Comparison of ENCODE assay signal across 1 cellular context in genomic region chr13:103514188-103514587, GRCh38.
A peak's percentile ranks its signal among the peaks of the same experiment; 100 is the strongest.
TF ChIP-seq lines count a peak whose summit lies in the region.

No MANE protein-coding gene starts in this region.

TF ChIP-seq in GM12878, 131 proteins besides CTCF, POLR2A, EP300 and RAD21:
- TF ChIP-seq E2F4 (IDR thresholded peaks at IDR 0.05; ENCODE audit: low read depth, low read length) (no peak), SP1 (IDR thresholded peaks at IDR 0.05; ENCODE audit: low read depth, low read length) (no peak), SRF (IDR thresholded peaks at IDR 0.05; ENCODE audit: low read depth in 2 of 2, low read length in 2 of 2) (no peak), MTA2 (IDR thresholded peaks at IDR 0.05; ENCODE audit: low read depth) (peak; percentile 97), CHD1 (IDR thresholded peaks at IDR 0.05; ENCODE audit: low read depth, low read length) (no peak), MTA3 (IDR thresholded peaks at IDR 0.05; ENCODE audit: borderline replicate concordance, low read length) (no peak), BHLHE40 (IDR thresholded peaks at IDR 0.05; ENCODE audit: borderline replicate concordance in 1 of 2, low read depth in 2 of 2, low read length in 1 of 2) (peak; percentile 25 to 67; a peak in 2 of 4 replicates), NR2C2 (IDR thresholded peaks at IDR 0.05; ENCODE audit: borderline replicate concordance, control insufficient read depth, insufficient read length, low read depth) (no peak), SIX5 (IDR thresholded peaks at IDR 0.05; ENCODE audit: low read depth, low read length, severe bottlenecking) (no peak), IRF3 (IDR thresholded peaks at IDR 0.05) (no peak), NBN (IDR thresholded peaks at IDR 0.05) (no peak), TAF1 (IDR thresholded peaks at IDR 0.05; ENCODE audit: borderline replicate concordance, low read depth, low read length) (no peak), BCL11A (IDR thresholded peaks at IDR 0.05; ENCODE audit: low read depth, low read length) (peak; percentile 52; the same call in 1 of the 2 replicates), POU2F2 (IDR thresholded peaks at IDR 0.05; ENCODE audit: borderline replicate concordance, low read depth, low read length) (no peak), SUPT20H (IDR thresholded peaks at IDR 0.05; ENCODE audit: borderline replicate concordance, control insufficient read depth, low read depth, low read length) (no peak), NKRF (conservative IDR thresholded peaks at IDR 0.05) (no peak), YY1 (IDR thresholded peaks at IDR 0.05; ENCODE audit: low read depth, low read length) (no peak), ESRRA (IDR thresholded peaks at IDR 0.05; ENCODE audit: low read length) (no peak)
- TF ChIP-seq, protein P1, sequence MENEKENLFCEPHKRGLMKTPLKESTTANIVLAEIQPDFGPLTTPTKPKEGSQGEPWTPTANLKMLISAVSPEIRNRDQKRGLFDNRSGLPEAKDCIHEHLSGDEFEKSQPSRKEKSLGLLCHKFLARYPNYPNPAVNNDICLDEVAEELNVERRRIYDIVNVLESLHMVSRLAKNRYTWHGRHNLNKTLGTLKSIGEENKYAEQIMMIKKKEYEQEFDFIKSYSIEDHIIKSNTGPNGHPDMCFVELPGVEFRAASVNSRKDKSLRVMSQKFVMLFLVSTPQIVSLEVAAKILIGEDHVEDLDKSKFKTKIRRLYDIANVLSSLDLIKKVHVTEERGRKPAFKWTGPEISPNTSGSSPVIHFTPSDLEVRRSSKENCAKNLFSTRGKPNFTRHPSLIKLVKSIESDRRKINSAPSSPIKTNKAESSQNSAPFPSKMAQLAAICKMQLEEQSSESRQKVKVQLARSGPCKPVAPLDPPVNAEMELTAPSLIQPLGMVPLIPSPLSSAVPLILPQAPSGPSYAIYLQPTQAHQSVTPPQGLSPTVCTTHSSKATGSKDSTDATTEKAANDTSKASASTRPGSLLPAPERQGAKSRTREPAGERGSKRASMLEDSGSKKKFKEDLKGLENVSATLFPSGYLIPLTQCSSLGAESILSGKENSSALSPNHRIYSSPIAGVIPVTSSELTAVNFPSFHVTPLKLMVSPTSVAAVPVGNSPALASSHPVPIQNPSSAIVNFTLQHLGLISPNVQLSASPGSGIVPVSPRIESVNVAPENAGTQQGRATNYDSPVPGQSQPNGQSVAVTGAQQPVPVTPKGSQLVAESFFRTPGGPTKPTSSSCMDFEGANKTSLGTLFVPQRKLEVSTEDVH (IDR thresholded peaks at IDR 0.05; ENCODE audit: low read depth, partially characterized antibody): no peak
- TF ChIP-seq, protein P2, sequence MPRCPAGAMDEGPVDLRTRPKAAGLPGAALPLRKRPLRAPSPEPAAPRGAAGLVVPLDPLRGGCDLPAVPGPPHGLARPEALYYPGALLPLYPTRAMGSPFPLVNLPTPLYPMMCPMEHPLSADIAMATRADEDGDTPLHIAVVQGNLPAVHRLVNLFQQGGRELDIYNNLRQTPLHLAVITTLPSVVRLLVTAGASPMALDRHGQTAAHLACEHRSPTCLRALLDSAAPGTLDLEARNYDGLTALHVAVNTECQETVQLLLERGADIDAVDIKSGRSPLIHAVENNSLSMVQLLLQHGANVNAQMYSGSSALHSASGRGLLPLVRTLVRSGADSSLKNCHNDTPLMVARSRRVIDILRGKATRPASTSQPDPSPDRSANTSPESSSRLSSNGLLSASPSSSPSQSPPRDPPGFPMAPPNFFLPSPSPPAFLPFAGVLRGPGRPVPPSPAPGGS (IDR thresholded peaks at IDR 0.05; ENCODE audit: borderline replicate concordance, insufficient read depth, low read depth, low read length, poor library complexity, severe bottlenecking): no peak
- TF ChIP-seq, protein P3, sequence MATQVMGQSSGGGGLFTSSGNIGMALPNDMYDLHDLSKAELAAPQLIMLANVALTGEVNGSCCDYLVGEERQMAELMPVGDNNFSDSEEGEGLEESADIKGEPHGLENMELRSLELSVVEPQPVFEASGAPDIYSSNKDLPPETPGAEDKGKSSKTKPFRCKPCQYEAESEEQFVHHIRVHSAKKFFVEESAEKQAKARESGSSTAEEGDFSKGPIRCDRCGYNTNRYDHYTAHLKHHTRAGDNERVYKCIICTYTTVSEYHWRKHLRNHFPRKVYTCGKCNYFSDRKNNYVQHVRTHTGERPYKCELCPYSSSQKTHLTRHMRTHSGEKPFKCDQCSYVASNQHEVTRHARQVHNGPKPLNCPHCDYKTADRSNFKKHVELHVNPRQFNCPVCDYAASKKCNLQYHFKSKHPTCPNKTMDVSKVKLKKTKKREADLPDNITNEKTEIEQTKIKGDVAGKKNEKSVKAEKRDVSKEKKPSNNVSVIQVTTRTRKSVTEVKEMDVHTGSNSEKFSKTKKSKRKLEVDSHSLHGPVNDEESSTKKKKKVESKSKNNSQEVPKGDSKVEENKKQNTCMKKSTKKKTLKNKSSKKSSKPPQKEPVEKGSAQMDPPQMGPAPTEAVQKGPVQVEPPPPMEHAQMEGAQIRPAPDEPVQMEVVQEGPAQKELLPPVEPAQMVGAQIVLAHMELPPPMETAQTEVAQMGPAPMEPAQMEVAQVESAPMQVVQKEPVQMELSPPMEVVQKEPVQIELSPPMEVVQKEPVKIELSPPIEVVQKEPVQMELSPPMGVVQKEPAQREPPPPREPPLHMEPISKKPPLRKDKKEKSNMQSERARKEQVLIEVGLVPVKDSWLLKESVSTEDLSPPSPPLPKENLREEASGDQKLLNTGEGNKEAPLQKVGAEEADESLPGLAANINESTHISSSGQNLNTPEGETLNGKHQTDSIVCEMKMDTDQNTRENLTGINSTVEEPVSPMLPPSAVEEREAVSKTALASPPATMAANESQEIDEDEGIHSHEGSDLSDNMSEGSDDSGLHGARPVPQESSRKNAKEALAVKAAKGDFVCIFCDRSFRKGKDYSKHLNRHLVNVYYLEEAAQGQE (IDR thresholded peaks at IDR 0.05; ENCODE audit: low read depth, low read length): no peak
- TF ChIP-seq, protein P4, sequence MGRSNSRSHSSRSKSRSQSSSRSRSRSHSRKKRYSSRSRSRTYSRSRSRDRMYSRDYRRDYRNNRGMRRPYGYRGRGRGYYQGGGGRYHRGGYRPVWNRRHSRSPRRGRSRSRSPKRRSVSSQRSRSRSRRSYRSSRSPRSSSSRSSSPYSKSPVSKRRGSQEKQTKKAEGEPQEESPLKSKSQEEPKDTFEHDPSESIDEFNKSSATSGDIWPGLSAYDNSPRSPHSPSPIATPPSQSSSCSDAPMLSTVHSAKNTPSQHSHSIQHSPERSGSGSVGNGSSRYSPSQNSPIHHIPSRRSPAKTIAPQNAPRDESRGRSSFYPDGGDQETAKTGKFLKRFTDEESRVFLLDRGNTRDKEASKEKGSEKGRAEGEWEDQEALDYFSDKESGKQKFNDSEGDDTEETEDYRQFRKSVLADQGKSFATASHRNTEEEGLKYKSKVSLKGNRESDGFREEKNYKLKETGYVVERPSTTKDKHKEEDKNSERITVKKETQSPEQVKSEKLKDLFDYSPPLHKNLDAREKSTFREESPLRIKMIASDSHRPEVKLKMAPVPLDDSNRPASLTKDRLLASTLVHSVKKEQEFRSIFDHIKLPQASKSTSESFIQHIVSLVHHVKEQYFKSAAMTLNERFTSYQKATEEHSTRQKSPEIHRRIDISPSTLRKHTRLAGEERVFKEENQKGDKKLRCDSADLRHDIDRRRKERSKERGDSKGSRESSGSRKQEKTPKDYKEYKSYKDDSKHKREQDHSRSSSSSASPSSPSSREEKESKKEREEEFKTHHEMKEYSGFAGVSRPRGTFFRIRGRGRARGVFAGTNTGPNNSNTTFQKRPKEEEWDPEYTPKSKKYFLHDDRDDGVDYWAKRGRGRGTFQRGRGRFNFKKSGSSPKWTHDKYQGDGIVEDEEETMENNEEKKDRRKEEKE (IDR thresholded peaks at IDR 0.05): no peak
